In genomic region chr16:67248401-67249177, GRCh38 we compare ENCODE assay signal across 9 cellular contexts. TPM values are rescaled to one million over a fixed set of nuclear protein-coding genes. Genes with fewer than 3 reads are reported as not detected.
DNase-seq lines count a peak whose midpoint lies in the region; ATAC-seq, FAIRE-seq and TF ChIP-seq lines count a peak whose summit lies in the region.
"Had no signal": no experiment of that assay in that cellular context is flagged by ENCODE, and none has a peak within 500 bp of the region (broad histone marks: within the 10 kb centered on the region; RNA-seq: fewer than 3 reads in every experiment).

Gene SLC9A5 (plus strand): TSS chr16:67248979. CDS start chr16:67249015, 36 bp downstream.

- 0 to 1% methylated on average over 36 to 50 of the region's 75 CpGs for WGBS in lower leg skin, 2 donors
- WGBS in upper lobe of left lung, 2 donors = 0 to 2% methylated on average over 7 to 47 of the region's 75 CpGs

- TF ChIP-seq POLR2A in lower leg skin (IDR thresholded peaks at IDR 0.05) (no peak), upper lobe of left lung (IDR thresholded peaks at IDR 0.05) (no peak)

- H3K36me3 ChIP-seq in bronchial epithelial cell (ENCODE audit: control insufficient read depth, insufficient read depth, low read length) (no peaks in the 10 kb centered on the region), upper lobe of left lung (no peaks in the 10 kb centered on the region)

- H3K4me1 ChIP-seq in upper lobe of left lung = peaks cover 39 to 47% (median 43%) of the 10 kb centered on the region in 4 donors

- intact Hi-C loops in lower leg skin (cut with DNase I; ENCODE audit: low total_unique reads) = no loop called here

- TF ChIP-seq CTCF in bronchial epithelial cell (IDR thresholded peaks at IDR 0.05; ENCODE audit: insufficient read depth, low read length, severe bottlenecking) = peak; percentile 33
- no peak for TF ChIP-seq CTCF in lower leg skin (IDR thresholded peaks at IDR 0.05)
- TF ChIP-seq CTCF in upper lobe of left lung (IDR thresholded peaks at IDR 0.05) = peak in 5 of 6 experiments; percentile 17 to 66 (median 53)

- no peaks in the 10 kb centered on the region for H3K9me3 ChIP-seq in upper lobe of left lung

- peak; percentile 5 for DNase-seq in NCI-H510A treated with DMSO at 0.1 percent for 48 hours (lab: John Stamatoyannopoulos, UW)
- no peak for DNase-seq in NCI-H510A (lab: John Stamatoyannopoulos, UW)
- peak; percentile 57 for DNase-seq in NCI-H69 (lab: John Stamatoyannopoulos, UW)
- DNase-seq in bronchial epithelial cell (ENCODE audit: low read depth) = no peak
- DNase-seq in lower leg skin (ENCODE audit: low spot score in 2 of 2) = no peak
- peak in 1 of 2 donors; percentile 88 for DNase-seq in upper lobe of left lung

- H3K27ac ChIP-seq in upper lobe of left lung = peak within 1 kb of the TSS in 3 of 4 donors; percentile 38 to 96 (median 95)

- ATAC-seq in upper lobe of left lung (ENCODE audit: low FRiP score in 2 of 2) (no peak), HG02884 (IDR thresholded peaks at IDR 0.05; ENCODE audit: unreplicated experiment) (no peak), HG03432 (IDR thresholded peaks at IDR 0.05; ENCODE audit: unreplicated experiment) (no peak)

- no peaks in the 10 kb centered on the region for H3K27me3 ChIP-seq in bronchial epithelial cell (ENCODE audit: control insufficient read depth, insufficient read depth, low read length)
- peaks cover 0 to 6% (median 3%) of the 10 kb centered on the region in 4 donors for H3K27me3 ChIP-seq in upper lobe of left lung

- no peak for FAIRE-seq in bronchial epithelial cell (lab: Jason Lieb, UNC)
- FAIRE-seq: colon had no signal

- H3K4me3 ChIP-seq in bronchial epithelial cell (ENCODE audit: low read depth, low read length) = peak within 1 kb of the TSS; percentile 42
- peak within 1 kb of the TSS; percentile 9 for H3K4me3 ChIP-seq in lower leg skin (ENCODE audit: low read depth, poor library complexity, severe bottlenecking)
- peak within 1 kb of the TSS; percentile 49 to 99 (median 78) for H3K4me3 ChIP-seq in upper lobe of left lung

- no peak for TF ChIP-seq EP300 in upper lobe of left lung (IDR thresholded peaks at IDR 0.05)

RNA-seq across cellular contexts. Expression of gene SLC9A5, which starts in this region (rescaled TPM):
- 0.26 TPM in 2 replicates for total RNA-seq in bronchial epithelial cell
- under 1 TPM; 0.04 to 0.83 (median 0.64) TPM for total RNA-seq in lower leg skin
- 10 to 100 TPM in 1 of 6 donors, 1 to 10 TPM in 4, under 1 TPM in 1; 0.76 to 28.3 (median 4.1) TPM for total RNA-seq in upper lobe of left lung

Comparison
In these comparisons a context has a peak if more than half of its experiments do, and no peak if none do; other contexts are left out.
1. DNase-seq: peak in NCI-H510A treated with DMSO at 0.1 percent for 48 hours (single experiment) and NCI-H69 (single experiment); none in NCI-H510A (single experiment), bronchial epithelial cell (single experiment) and lower leg skin (0 of 2).
2. H3K4me3 ChIP-seq: peak in every context shown above with its lines; median percentile 78 in upper lobe of left lung; 42 in bronchial epithelial cell; 9 in lower leg skin.
3. CTCF ChIP-seq: peak in bronchial epithelial cell (single experiment) and upper lobe of left lung (5 of 6); none in lower leg skin (0 of 3).